In genomic region chr15:74036271-74037170, GRCh38 we compare ENCODE assay signal across 8 cellular contexts. TPM values are rescaled to one million over a fixed set of nuclear protein-coding genes. Genes with fewer than 3 reads are reported as not detected.
DNase-seq lines count a peak whose midpoint lies in the region; ATAC-seq and TF ChIP-seq lines count a peak whose summit lies in the region.

No MANE protein-coding gene starts in this region.

- no peak overlapping the region for H3K4me2 ChIP-seq in KMS-11

- H3K36me3 Mint-ChIP-seq in activated T-cell treated with anti-CD3 and anti-CD28 coated beads, Interleukin-2, amount 50 U/mL, for 4 hours (ENCODE audit: insufficient read depth) = peaks cover 25% of the 10 kb centered on the region

- H3K4me1 Mint-ChIP-seq in activated T-cell treated with anti-CD3 and anti-CD28 coated beads, Interleukin-2, amount 50 U/mL, for 4 hours (ENCODE audit: low read depth) = no peaks in the 10 kb centered on the region

- TF ChIP-seq CTCF in KMS-11 (conservative IDR thresholded peaks at IDR 0.05; ENCODE audit: low read depth, low read length) (0 out of 2 replicates have a peak, but pooled peaks have one; percentile 25), thoracic aorta (IDR thresholded peaks at IDR 0.05) (peak; percentile 37)

- peak; percentile 38 for DNase-seq in Daoy (ENCODE audit: low read depth)
- DNase-seq in anterior cingulate cortex (lab: John Stamatoyannopoulos, UW) = peak in 41 of 58 donors; percentile 5 to 73 (median 27)
- peak; percentile 93 for DNase-seq in iPS-NIHi7 (ENCODE audit: extremely low spot score)
- DNase-seq in thoracic aorta (ENCODE audit: low spot score) = no peak
- DNase-seq in activated T-cell treated with anti-CD3 and anti-CD28 coated beads, Interleukin-2, amount 50 U/mL, for 4 hours = no peak
- no peak for DNase-seq in NAMALWA (ENCODE audit: low spot score)

- H3K4me3 ChIP-seq in KMS-11 (IDR thresholded peaks at IDR 0.05; ENCODE audit: insufficient read depth, low read depth, low read length) (no peak overlapping the region), thoracic aorta (no peak overlapping the region)

- H3K27ac ChIP-seq in KMS-11 (no peak overlapping the region), thoracic aorta (no peak overlapping the region)

- H3K27me3 ChIP-seq in KMS-11 (ENCODE audit: insufficient read depth, low read depth) (no peaks in the 10 kb centered on the region), thoracic aorta (replicated peaks; ENCODE audit: insufficient read depth) (no peaks in the 10 kb centered on the region)

- no peaks in the 10 kb centered on the region for H3K79me2 ChIP-seq in KMS-11 (ENCODE audit: insufficient read depth, low read depth)

- no peaks in the 10 kb centered on the region for H3K9me3 Mint-ChIP-seq in activated T-cell treated with anti-CD3 and anti-CD28 coated beads, Interleukin-2, amount 50 U/mL, for 4 hours

- H3K9me3 ChIP-seq in thoracic aorta = no peaks in the 10 kb centered on the region

- H2AFZ ChIP-seq in KMS-11 (ENCODE audit: low read depth) = no peak overlapping the region

- H3K4me3 Mint-ChIP-seq in activated T-cell treated with anti-CD3 and anti-CD28 coated beads, Interleukin-2, amount 50 U/mL, for 4 hours = no peak overlapping the region

- H3K4me1 ChIP-seq in KMS-11 (ENCODE audit: low read depth, poor library complexity, severe bottlenecking) = no peaks in the 10 kb centered on the region
- H3K4me1 ChIP-seq in thoracic aorta (ENCODE audit: control insufficient read depth in 1 of 2, low read depth in 2 of 2) = peaks cover 20 to 25% of the 10 kb centered on the region in 2 donors

- no peaks in the 10 kb centered on the region for H4K20me1 ChIP-seq in KMS-11 (ENCODE audit: insufficient read depth)

- no peaks in the 10 kb centered on the region for H3K27me3 Mint-ChIP-seq in activated T-cell treated with anti-CD3 and anti-CD28 coated beads, Interleukin-2, amount 50 U/mL, for 4 hours (ENCODE audit: low read depth)

- no peak overlapping the region for H3K9ac ChIP-seq in KMS-11

- ATAC-seq in thoracic aorta (ENCODE audit: insufficient number of reproducible peaks, low FRiP score, low read depth) (no peak), HG03469 (IDR thresholded peaks at IDR 0.05; ENCODE audit: unreplicated experiment) (no peak)
- no peak for ATAC-seq in activated T-cell treated with anti-CD3 and anti-CD28 coated beads, Interleukin-2, amount 50 U/mL, for 4 hours

- H3K36me3 ChIP-seq in KMS-11 (ENCODE audit: insufficient read depth) (no peaks in the 10 kb centered on the region), thoracic aorta (peaks cover 42% of the 10 kb centered on the region)

RNA-seq across cellular contexts. Expression of gene PML, which starts 42.0 kb away (rescaled TPM):
- total RNA-seq in Daoy (2014; rRNA removed; shearing (Covaris generic)) = 42.0 and 46.5 TPM in 2 replicates
- total RNA-seq in thoracic aorta = 100 to 1,000 TPM in 1 of 2 donors, 10 to 100 TPM in 1; 77.2 to 138 TPM
- 10 to 100 TPM; 34.9 to 39.1 (median 34.9) TPM for total RNA-seq in activated T-cell treated with anti-CD3 and anti-CD28 coated beads, Interleukin-2, amount 50 U/mL, for 4 hours

RNA-seq across cellular contexts. Expression of gene STOML1, which starts 44.4 kb away (rescaled TPM):
- 14.1 and 19.9 TPM in 2 replicates for total RNA-seq in Daoy (2014; rRNA removed; shearing (Covaris generic))
- total RNA-seq in thoracic aorta = 10 to 100 TPM; 23.6 to 37.9 TPM
- total RNA-seq in activated T-cell treated with anti-CD3 and anti-CD28 coated beads, Interleukin-2, amount 50 U/mL, for 4 hours = 10 to 100 TPM; 14.6 to 17.9 (median 16.4) TPM

RNA-seq across cellular contexts. Expression of gene GOLGA6A, which starts 45.8 kb away (rescaled TPM):
- total RNA-seq in Daoy (2014; rRNA removed; shearing (Covaris generic)) = 0.06 TPM in 1 of 2 replicates, not detected in the other
- total RNA-seq in thoracic aorta = under 1 TPM; 0.14 to 0.42 TPM
- not detected for total RNA-seq in activated T-cell treated with anti-CD3 and anti-CD28 coated beads, Interleukin-2, amount 50 U/mL, for 4 hours

Comparison
In these comparisons a context has a peak if more than half of its experiments do, and no peak if none do; other contexts are left out.
1. DNase-seq: peak in Daoy (single experiment), anterior cingulate cortex (41 of 58) and iPS-NIHi7 (single experiment); none in thoracic aorta (single experiment), activated T-cell treated with anti-CD3 and anti-CD28 coated beads, Interleukin-2, amount 50 U/mL, for 4 hours (single experiment) and NAMALWA (single experiment).